ENCODE assay signal across 33 cellular contexts in genomic region chr4:21625447-21625846, GRCh38.
"Had no signal": no experiment of that assay in that cellular context is flagged by ENCODE, and none has a peak within 500 bp of the region (broad histone marks: within the 10 kb centered on the region; RNA-seq: fewer than 3 reads in every experiment).

No MANE protein-coding gene starts in this region.

- ATAC-seq: activated CD8-positive, alpha-beta memory T cell treated with anti-CD3 and anti-CD28 coated beads, Interleukin-2, amount 10 ng/mL, durations not matched to agents 7 days and 5 days; activated naive CD8-positive, alpha-beta T cell treated with anti-CD3 and anti-CD28 coated beads, Interleukin-2, amount 50 U/mL, for 24 hours; PC-3 had no signal

- DNase-seq: activated B cell treated with CpG ODN at 0.5 μM for 24 hours; activated CD4-positive, alpha-beta memory T cell treated with anti-CD3 and anti-CD28 coated beads for 36 hours; activated CD4-positive, alpha-beta T cell treated with anti-CD3 and anti-CD28 coated beads for 4 hours; activated CD4-positive, alpha-beta T cell treated with anti-CD3 and anti-CD28 coated beads, Interleukin-2, amount 50 U/mL, for 1 hour; activated CD4-positive, CD25-positive, alpha-beta regulatory T cell treated with anti-CD3 and anti-CD28 coated beads, Interleukin-2, amount 50 U/mL, for 72 hours; activated CD8-positive, alpha-beta memory T cell treated with anti-CD3 and anti-CD28 coated beads for 24 hours; activated CD8-positive, alpha-beta memory T cell treated with anti-CD3 and anti-CD28 coated beads, Interleukin-2, amount 10 ng/mL, durations not matched to agents 7 days and 5 days; activated CD8-positive, alpha-beta memory T cell treated with anti-CD3 and anti-CD28 coated beads, Interleukin-2, amount 50 U/mL, for 48 hours; activated effector memory CD4-positive, alpha-beta T cell treated with Interleukin-2 at 50 U/mL for 16 hours; activated naive CD4-positive, alpha-beta T cell treated with anti-CD3 and anti-CD28 coated beads, Interleukin-2, amount 10 ng/mL, durations not matched to agents 7 days and 5 days; activated naive CD8-positive, alpha-beta T cell treated with anti-CD3 and anti-CD28 coated beads, Interleukin-2, amount 50 U/mL, for 24 hours; activated T-cell treated with anti-CD3 and anti-CD28 coated beads, Interleukin-2, amount 50 U/mL, for 48 hours; anterior cingulate cortex; central memory CD4-positive, alpha-beta T cell; NCI-H1092 treated with DMSO at 0.1 percent for 48 hours; NCI-H146; NCI-H187; NCI-H2029 treated with DMSO at 0.1 percent for 48 hours; NCI-H2107; NCI-H446; NCI-H526; NCI-H748 treated with DMSO at 0.1 percent for 48 hours; NK-92 treated with Interleukin-12 subunit alpha and Interleukin-12 subunit beta, amount 100 ng/mL, for 24 hours; PC-3; Right ventricle myocardium superior; SW 1271; T-helper 1 cell; T-helper 2 cell; T-helper 9 cell had no signal

- FAIRE-seq: bronchial epithelial cell, colon, RCC 7860 had no signal

- H3K27ac ChIP-seq: VCaP had no signal
